In genomic region chr14:35534884-35535793, GRCh38 we compare ENCODE assay signal across 1 cellular context.
TF ChIP-seq lines count a peak whose summit lies in the region.

No MANE protein-coding gene starts in this region.

TF ChIP-seq in HepG2, 621 proteins besides CTCF, POLR2A, EP300 and RAD21 (continued from another document and continues in another):
- peak; percentile 100 for TF ChIP-seq CENPBD1 (CRISPR knock-in tag; IDR thresholded peaks at IDR 0.05; ENCODE audit: borderline replicate concordance, low read depth)
- peak; percentile 100 for TF ChIP-seq ELF3 (CRISPR knock-in tag; IDR thresholded peaks at IDR 0.05)
- peak; percentile 100 for TF ChIP-seq ZNF232 (CRISPR knock-in tag; IDR thresholded peaks at IDR 0.05; ENCODE audit: borderline replicate concordance)
- peak; percentile 99 for TF ChIP-seq SCMH1 (CRISPR knock-in tag; IDR thresholded peaks at IDR 0.05; ENCODE audit: borderline replicate concordance)
- TF ChIP-seq ZNF350 (CRISPR knock-in tag; IDR thresholded peaks at IDR 0.05; ENCODE audit: borderline replicate concordance, low read depth): peak; percentile 100
- peak; percentile 100 for TF ChIP-seq ZNF891 (CRISPR knock-in tag; IDR thresholded peaks at IDR 0.05)
- TF ChIP-seq TBL1XR1 (IDR thresholded peaks at IDR 0.05; ENCODE audit: borderline replicate concordance, low read length, partially characterized antibody): peak; percentile 27
- peak; percentile 47; the same call in 1 of the 2 replicates for TF ChIP-seq HMGA1 (CRISPR knock-in tag; conservative IDR thresholded peaks at IDR 0.05)
- TF ChIP-seq, protein P1, sequence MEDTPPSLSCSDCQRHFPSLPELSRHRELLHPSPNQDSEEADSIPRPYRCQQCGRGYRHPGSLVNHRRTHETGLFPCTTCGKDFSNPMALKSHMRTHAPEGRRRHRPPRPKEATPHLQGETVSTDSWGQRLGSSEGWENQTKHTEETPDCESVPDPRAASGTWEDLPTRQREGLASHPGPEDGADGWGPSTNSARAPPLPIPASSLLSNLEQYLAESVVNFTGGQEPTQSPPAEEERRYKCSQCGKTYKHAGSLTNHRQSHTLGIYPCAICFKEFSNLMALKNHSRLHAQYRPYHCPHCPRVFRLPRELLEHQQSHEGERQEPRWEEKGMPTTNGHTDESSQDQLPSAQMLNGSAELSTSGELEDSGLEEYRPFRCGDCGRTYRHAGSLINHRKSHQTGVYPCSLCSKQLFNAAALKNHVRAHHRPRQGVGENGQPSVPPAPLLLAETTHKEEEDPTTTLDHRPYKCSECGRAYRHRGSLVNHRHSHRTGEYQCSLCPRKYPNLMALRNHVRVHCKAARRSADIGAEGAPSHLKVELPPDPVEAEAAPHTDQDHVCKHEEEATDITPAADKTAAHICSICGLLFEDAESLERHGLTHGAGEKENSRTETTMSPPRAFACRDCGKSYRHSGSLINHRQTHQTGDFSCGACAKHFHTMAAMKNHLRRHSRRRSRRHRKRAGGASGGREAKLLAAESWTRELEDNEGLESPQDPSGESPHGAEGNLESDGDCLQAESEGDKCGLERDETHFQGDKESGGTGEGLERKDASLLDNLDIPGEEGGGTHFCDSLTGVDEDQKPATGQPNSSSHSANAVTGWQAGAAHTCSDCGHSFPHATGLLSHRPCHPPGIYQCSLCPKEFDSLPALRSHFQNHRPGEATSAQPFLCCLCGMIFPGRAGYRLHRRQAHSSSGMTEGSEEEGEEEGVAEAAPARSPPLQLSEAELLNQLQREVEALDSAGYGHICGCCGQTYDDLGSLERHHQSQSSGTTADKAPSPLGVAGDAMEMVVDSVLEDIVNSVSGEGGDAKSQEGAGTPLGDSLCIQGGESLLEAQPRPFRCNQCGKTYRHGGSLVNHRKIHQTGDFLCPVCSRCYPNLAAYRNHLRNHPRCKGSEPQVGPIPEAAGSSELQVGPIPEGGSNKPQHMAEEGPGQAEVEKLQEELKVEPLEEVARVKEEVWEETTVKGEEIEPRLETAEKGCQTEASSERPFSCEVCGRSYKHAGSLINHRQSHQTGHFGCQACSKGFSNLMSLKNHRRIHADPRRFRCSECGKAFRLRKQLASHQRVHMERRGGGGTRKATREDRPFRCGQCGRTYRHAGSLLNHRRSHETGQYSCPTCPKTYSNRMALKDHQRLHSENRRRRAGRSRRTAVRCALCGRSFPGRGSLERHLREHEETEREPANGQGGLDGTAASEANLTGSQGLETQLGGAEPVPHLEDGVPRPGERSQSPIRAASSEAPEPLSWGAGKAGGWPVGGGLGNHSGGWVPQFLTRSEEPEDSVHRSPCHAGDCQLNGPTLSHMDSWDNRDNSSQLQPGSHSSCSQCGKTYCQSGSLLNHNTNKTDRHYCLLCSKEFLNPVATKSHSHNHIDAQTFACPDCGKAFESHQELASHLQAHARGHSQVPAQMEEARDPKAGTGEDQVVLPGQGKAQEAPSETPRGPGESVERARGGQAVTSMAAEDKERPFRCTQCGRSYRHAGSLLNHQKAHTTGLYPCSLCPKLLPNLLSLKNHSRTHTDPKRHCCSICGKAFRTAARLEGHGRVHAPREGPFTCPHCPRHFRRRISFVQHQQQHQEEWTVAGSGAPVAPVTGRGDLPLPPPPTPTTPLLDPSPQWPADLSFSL (CRISPR knock-in tag; IDR thresholded peaks at IDR 0.05): peak; percentile 99
- TF ChIP-seq ZNF883 (CRISPR knock-in tag; IDR thresholded peaks at IDR 0.05; ENCODE audit: not compliant biosample characterization): peak; percentile 100
- TF ChIP-seq FOXP1 (IDR thresholded peaks at IDR 0.05): no peak
- peak; percentile 98 for TF ChIP-seq FOXP1 (CRISPR knock-in tag; IDR thresholded peaks at IDR 0.05)
- TF ChIP-seq, protein P2, sequence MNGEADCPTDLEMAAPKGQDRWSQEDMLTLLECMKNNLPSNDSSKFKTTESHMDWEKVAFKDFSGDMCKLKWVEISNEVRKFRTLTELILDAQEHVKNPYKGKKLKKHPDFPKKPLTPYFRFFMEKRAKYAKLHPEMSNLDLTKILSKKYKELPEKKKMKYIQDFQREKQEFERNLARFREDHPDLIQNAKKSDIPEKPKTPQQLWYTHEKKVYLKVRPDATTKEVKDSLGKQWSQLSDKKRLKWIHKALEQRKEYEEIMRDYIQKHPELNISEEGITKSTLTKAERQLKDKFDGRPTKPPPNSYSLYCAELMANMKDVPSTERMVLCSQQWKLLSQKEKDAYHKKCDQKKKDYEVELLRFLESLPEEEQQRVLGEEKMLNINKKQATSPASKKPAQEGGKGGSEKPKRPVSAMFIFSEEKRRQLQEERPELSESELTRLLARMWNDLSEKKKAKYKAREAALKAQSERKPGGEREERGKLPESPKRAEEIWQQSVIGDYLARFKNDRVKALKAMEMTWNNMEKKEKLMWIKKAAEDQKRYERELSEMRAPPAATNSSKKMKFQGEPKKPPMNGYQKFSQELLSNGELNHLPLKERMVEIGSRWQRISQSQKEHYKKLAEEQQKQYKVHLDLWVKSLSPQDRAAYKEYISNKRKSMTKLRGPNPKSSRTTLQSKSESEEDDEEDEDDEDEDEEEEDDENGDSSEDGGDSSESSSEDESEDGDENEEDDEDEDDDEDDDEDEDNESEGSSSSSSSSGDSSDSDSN (CRISPR knock-in tag; IDR thresholded peaks at IDR 0.05): peak; percentile 97
- peak; percentile 100 for TF ChIP-seq MZF1 (CRISPR knock-in tag; IDR thresholded peaks at IDR 0.05; ENCODE audit: borderline replicate concordance)
- TF ChIP-seq ZNF101 (CRISPR knock-in tag; IDR thresholded peaks at IDR 0.05; ENCODE audit: borderline replicate concordance, low read depth): peak; percentile 100
- TF ChIP-seq KMT2B (CRISPR knock-in tag; IDR thresholded peaks at IDR 0.05): peak; percentile 100
- TF ChIP-seq, protein P3, sequence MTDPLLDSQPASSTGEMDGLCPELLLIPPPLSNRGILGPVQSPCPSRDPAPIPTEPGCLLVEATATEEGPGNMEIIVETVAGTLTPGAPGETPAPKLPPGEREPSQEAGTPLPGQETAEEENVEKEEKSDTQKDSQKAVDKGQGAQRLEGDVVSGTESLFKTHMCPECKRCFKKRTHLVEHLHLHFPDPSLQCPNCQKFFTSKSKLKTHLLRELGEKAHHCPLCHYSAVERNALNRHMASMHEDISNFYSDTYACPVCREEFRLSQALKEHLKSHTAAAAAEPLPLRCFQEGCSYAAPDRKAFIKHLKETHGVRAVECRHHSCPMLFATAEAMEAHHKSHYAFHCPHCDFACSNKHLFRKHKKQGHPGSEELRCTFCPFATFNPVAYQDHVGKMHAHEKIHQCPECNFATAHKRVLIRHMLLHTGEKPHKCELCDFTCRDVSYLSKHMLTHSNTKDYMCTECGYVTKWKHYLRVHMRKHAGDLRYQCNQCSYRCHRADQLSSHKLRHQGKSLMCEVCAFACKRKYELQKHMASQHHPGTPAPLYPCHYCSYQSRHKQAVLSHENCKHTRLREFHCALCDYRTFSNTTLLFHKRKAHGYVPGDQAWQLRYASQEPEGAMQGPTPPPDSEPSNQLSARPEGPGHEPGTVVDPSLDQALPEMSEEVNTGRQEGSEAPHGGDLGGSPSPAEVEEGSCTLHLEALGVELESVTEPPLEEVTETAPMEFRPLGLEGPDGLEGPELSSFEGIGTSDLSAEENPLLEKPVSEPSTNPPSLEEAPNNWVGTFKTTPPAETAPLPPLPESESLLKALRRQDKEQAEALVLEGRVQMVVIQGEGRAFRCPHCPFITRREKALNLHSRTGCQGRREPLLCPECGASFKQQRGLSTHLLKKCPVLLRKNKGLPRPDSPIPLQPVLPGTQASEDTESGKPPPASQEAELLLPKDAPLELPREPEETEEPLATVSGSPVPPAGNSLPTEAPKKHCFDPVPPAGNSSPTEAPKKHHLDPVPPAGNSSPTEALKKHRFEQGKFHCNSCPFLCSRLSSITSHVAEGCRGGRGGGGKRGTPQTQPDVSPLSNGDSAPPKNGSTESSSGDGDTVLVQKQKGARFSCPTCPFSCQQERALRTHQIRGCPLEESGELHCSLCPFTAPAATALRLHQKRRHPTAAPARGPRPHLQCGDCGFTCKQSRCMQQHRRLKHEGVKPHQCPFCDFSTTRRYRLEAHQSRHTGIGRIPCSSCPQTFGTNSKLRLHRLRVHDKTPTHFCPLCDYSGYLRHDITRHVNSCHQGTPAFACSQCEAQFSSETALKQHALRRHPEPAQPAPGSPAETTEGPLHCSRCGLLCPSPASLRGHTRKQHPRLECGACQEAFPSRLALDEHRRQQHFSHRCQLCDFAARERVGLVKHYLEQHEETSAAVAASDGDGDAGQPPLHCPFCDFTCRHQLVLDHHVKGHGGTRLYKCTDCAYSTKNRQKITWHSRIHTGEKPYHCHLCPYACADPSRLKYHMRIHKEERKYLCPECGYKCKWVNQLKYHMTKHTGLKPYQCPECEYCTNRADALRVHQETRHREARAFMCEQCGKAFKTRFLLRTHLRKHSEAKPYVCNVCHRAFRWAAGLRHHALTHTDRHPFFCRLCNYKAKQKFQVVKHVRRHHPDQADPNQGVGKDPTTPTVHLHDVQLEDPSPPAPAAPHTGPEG (CRISPR knock-in tag; IDR thresholded peaks at IDR 0.05): peak; percentile 99
- TF ChIP-seq E2F5 (CRISPR knock-in tag; conservative IDR thresholded peaks at IDR 0.05): peak; percentile 100
- TF ChIP-seq, protein P4, sequence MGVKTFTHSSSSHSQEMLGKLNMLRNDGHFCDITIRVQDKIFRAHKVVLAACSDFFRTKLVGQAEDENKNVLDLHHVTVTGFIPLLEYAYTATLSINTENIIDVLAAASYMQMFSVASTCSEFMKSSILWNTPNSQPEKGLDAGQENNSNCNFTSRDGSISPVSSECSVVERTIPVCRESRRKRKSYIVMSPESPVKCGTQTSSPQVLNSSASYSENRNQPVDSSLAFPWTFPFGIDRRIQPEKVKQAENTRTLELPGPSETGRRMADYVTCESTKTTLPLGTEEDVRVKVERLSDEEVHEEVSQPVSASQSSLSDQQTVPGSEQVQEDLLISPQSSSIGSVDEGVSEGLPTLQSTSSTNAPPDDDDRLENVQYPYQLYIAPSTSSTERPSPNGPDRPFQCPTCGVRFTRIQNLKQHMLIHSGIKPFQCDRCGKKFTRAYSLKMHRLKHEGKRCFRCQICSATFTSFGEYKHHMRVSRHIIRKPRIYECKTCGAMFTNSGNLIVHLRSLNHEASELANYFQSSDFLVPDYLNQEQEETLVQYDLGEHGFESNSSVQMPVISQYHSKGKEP (CRISPR knock-in tag; IDR thresholded peaks at IDR 0.05): peak; percentile 100
- peak; percentile 100 for TF ChIP-seq FOXJ3 (CRISPR knock-in tag; IDR thresholded peaks at IDR 0.05; ENCODE audit: borderline replicate concordance)
- peak; percentile 99 for TF ChIP-seq ZNF329 (CRISPR knock-in tag; IDR thresholded peaks at IDR 0.05; ENCODE audit: low read depth)
- peak; percentile 100 for TF ChIP-seq ZGPAT (CRISPR knock-in tag; IDR thresholded peaks at IDR 0.05)
- TF ChIP-seq PCBP1 (IDR thresholded peaks at IDR 0.05; ENCODE audit: borderline replicate concordance, low read depth, low read length): peak; percentile 78; the same call in 1 of the 2 replicates
- no peak for TF ChIP-seq SMARCE1 (IDR thresholded peaks at IDR 0.05; ENCODE audit: borderline replicate concordance)
- TF ChIP-seq SMAD1 (CRISPR knock-in tag; IDR thresholded peaks at IDR 0.05; ENCODE audit: borderline replicate concordance, low read depth): peak; percentile 100
- peak; percentile 97 for TF ChIP-seq ZNF362 (CRISPR knock-in tag; IDR thresholded peaks at IDR 0.05; ENCODE audit: borderline replicate concordance)
- TF ChIP-seq ZNF550 (CRISPR knock-in tag; IDR thresholded peaks at IDR 0.05; ENCODE audit: borderline replicate concordance): peak; percentile 100
- peak; percentile 99 for TF ChIP-seq ZNF317 (CRISPR knock-in tag; IDR thresholded peaks at IDR 0.05)
- TF ChIP-seq USF2 (IDR thresholded peaks at IDR 0.05; ENCODE audit: low read depth, low read length): no peak
- TF ChIP-seq USF2 (CRISPR knock-in tag; IDR thresholded peaks at IDR 0.05; ENCODE audit: borderline replicate concordance): peak; percentile 87; the same call in 1 of the 2 replicates
